18 cellular contexts compared by ENCODE assay signal in the genomic region with DNA sequence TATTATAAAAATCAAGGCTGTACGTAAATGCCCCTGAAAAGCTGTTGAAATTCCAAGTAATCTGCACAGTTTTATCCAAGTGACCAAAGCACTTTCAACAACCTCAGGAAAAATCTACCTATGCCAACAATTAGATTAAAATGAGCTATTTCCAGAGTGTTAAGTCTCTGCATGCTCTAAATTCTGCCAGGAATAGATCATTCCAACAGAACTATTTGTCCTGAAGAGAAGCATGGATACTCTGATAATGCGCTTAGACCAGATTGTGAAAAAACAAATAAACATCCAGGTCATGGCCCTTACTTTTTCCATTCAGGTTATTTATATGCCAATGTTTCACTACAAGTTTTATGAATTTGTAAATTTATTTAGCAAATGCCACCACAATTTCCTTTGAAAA. TPM values are rescaled to one million over a fixed set of nuclear protein-coding genes. Genes with fewer than 3 reads are reported as not detected.
DNase-seq lines count a peak whose midpoint lies in the region; ATAC-seq and TF ChIP-seq lines count a peak whose summit lies in the region.
"Had no signal": no experiment of that assay in that cellular context is flagged by ENCODE, and none has a peak within 500 bp of the region (broad histone marks: within the 10 kb centered on the region; RNA-seq: fewer than 3 reads in every experiment).

No MANE protein-coding gene starts in this region.

- TF ChIP-seq CTCF in breast epithelium (IDR thresholded peaks at IDR 0.05) (no peak), MCF 10A (IDR thresholded peaks at IDR 0.05; ENCODE audit: unreplicated experiment) (no peak), ascending aorta (IDR thresholded peaks at IDR 0.05) (no peak), thoracic aorta (IDR thresholded peaks at IDR 0.05) (no peak), gastroesophageal sphincter (IDR thresholded peaks at IDR 0.05) (no peak)

- H3K4me1 ChIP-seq in breast epithelium (no peaks in the 10 kb centered on the region), ascending aorta (peaks cover 0 to 3% of the 10 kb centered on the region in 2 donors), right cardiac atrium (ENCODE audit: control insufficient read depth, insufficient read depth, low read length) (no peaks in the 10 kb centered on the region), thoracic aorta (ENCODE audit: control insufficient read depth in 1 of 2, low read depth in 2 of 2) (peaks cover 0 to 31% of the 10 kb centered on the region in 2 donors), gastroesophageal sphincter (no peaks in the 10 kb centered on the region)
- H3K4me1 ChIP-seq: A549, Caco-2 had no signal

- TF ChIP-seq POLR2A in breast epithelium (IDR thresholded peaks at IDR 0.05) (no peak), gastroesophageal sphincter (IDR thresholded peaks at IDR 0.05) (no peak)

- BruUV-seq in MCF 10A (replicated peaks; lab: Mats Ljungman, UMichigan): no TSS peak

- H3K36me3 ChIP-seq in breast epithelium (no peaks in the 10 kb centered on the region), ascending aorta (no peaks in the 10 kb centered on the region), thoracic aorta (no peaks in the 10 kb centered on the region), gastroesophageal sphincter (no peaks in the 10 kb centered on the region)

- no peaks in the 10 kb centered on the region for H3K27me3 Mint-ChIP-seq in MCF 10A (ENCODE audit: insufficient read depth, unreplicated experiment)
- no peaks in the 10 kb centered on the region for H3K27me3 Mint-ChIP-seq in activated CD8-positive, alpha-beta memory T cell treated with anti-CD3 and anti-CD28 coated beads, Interleukin-2, amount 10 ng/mL, durations not matched to agents 7 days and 5 days

- DNase-seq in breast epithelium (ENCODE audit: low spot score in 2 of 2) (no peak), MCF 10A (ENCODE audit: unreplicated experiment) (no peak), ascending aorta (ENCODE audit: low spot score in 2 of 2) (no peak), right cardiac atrium (no peak), thoracic aorta (ENCODE audit: low spot score) (no peak)
- no peak for DNase-seq in activated CD8-positive, alpha-beta memory T cell treated with anti-CD3 and anti-CD28 coated beads, Interleukin-2, amount 10 ng/mL, durations not matched to agents 7 days and 5 days
- DNase-seq: AML-193; Caco-2; CD4-positive, alpha-beta T cell; GOT3; H7; HFFc6 had no signal

- no peaks in the 10 kb centered on the region for H3K9me3 ChIP-seq in breast epithelium
- no peaks in the 10 kb centered on the region for H3K9me3 ChIP-seq in ascending aorta
- no peaks in the 10 kb centered on the region for H3K9me3 ChIP-seq in right cardiac atrium (ENCODE audit: control insufficient read depth, low read length)
- H3K9me3 ChIP-seq in thoracic aorta: no peaks in the 10 kb centered on the region
- no peaks in the 10 kb centered on the region for H3K9me3 ChIP-seq in gastroesophageal sphincter
- H3K9me3 ChIP-seq: A549, Caco-2 had no signal

- CTCF ChIA-PET in MCF 10A (lab: Yijun Ruan, JAX): interaction anchor here (0.6 to 0.9 kb wide), 2 partner anchors 9 to 95 kb away, joined by 3 to 4 read pairs; no protein-coding TSS in a partner anchor
- CTCF ChIA-PET in activated CD8-positive, alpha-beta memory T cell treated with anti-CD3 and anti-CD28 coated beads, Interleukin-2, amount 10 ng/mL, durations not matched to agents 7 days and 5 days (lab: Charles Lee): no interaction called here

- H3K4me3 Mint-ChIP-seq in MCF 10A (ENCODE audit: unreplicated experiment): no peak overlapping the region
- H3K4me3 Mint-ChIP-seq in activated CD8-positive, alpha-beta memory T cell treated with anti-CD3 and anti-CD28 coated beads, Interleukin-2, amount 10 ng/mL, durations not matched to agents 7 days and 5 days: no peak overlapping the region
- H3K4me3 Mint-ChIP-seq: CD4-positive, alpha-beta T cell; HFFc6; IgD-negative memory B cell had no signal

- H3K27ac ChIP-seq in breast epithelium (peak overlapping the region; percentile 22 to 66), ascending aorta (peak overlapping the region; percentile 46 to 47), right cardiac atrium (ENCODE audit: low read length) (no peak overlapping the region), thoracic aorta (peak overlapping the region; percentile 25 to 38), gastroesophageal sphincter (no peak overlapping the region)
- H3K27ac ChIP-seq: 22Rv1, A549, C4-2B had no signal

- intact Hi-C loops in breast epithelium (cut with DNase I; ENCODE audit: low total_unique reads) (no loop called here), MCF 10A (cut with micrococcal nuclease) (no loop called here), ascending aorta (cut with DNase I) (loop anchor here (10.0 kb wide), 1 partner anchor 54 kb away; no protein-coding TSS in a partner anchor), right cardiac atrium (cut with DNase I) (no loop called here)

- POLR2A ChIA-PET in MCF 10A (lab: Yijun Ruan, JAX): no interaction called here

- H3K9me3 Mint-ChIP-seq in MCF 10A (ENCODE audit: unreplicated experiment): no peaks in the 10 kb centered on the region
- H3K9me3 Mint-ChIP-seq in activated CD8-positive, alpha-beta memory T cell treated with anti-CD3 and anti-CD28 coated beads, Interleukin-2, amount 10 ng/mL, durations not matched to agents 7 days and 5 days (ENCODE audit: low read depth): no peaks in the 10 kb centered on the region
- H3K9me3 Mint-ChIP-seq: CD4-positive, alpha-beta T cell; HFFc6 had no signal

- H3K36me3 Mint-ChIP-seq in MCF 10A (ENCODE audit: insufficient read depth, unreplicated experiment): no peaks in the 10 kb centered on the region
- no peaks in the 10 kb centered on the region for H3K36me3 Mint-ChIP-seq in activated CD8-positive, alpha-beta memory T cell treated with anti-CD3 and anti-CD28 coated beads, Interleukin-2, amount 10 ng/mL, durations not matched to agents 7 days and 5 days
- H3K36me3 Mint-ChIP-seq: IgD-negative memory B cell had no signal

- ATAC-seq in right cardiac atrium (peak; percentile 45 to 60), thoracic aorta (ENCODE audit: insufficient number of reproducible peaks, low FRiP score, low read depth) (no peak), gastroesophageal sphincter (no peak)
- no peak for ATAC-seq in activated CD8-positive, alpha-beta memory T cell treated with anti-CD3 and anti-CD28 coated beads, Interleukin-2, amount 10 ng/mL, durations not matched to agents 7 days and 5 days
- ATAC-seq: A549, HCT116 had no signal

- no peak for TF ChIP-seq EP300 in gastroesophageal sphincter (IDR thresholded peaks at IDR 0.05)

- H3K4me3 ChIP-seq in breast epithelium (no peak overlapping the region), ascending aorta (no peak overlapping the region), right cardiac atrium (ENCODE audit: low read length) (no peak overlapping the region), thoracic aorta (no peak overlapping the region), gastroesophageal sphincter (no peak overlapping the region)
- H3K4me3 ChIP-seq: A549 had no signal

- H3K27me3 ChIP-seq in breast epithelium (no peaks in the 10 kb centered on the region), ascending aorta (no peaks in the 10 kb centered on the region), right cardiac atrium (ENCODE audit: control insufficient read depth, insufficient read depth) (no peaks in the 10 kb centered on the region), thoracic aorta (replicated peaks; ENCODE audit: insufficient read depth) (no peaks in the 10 kb centered on the region), gastroesophageal sphincter (no peaks in the 10 kb centered on the region)

- H3K4me1 Mint-ChIP-seq in MCF 10A (ENCODE audit: insufficient read depth, unreplicated experiment): peaks cover 5% of the 10 kb centered on the region
- no peaks in the 10 kb centered on the region for H3K4me1 Mint-ChIP-seq in activated CD8-positive, alpha-beta memory T cell treated with anti-CD3 and anti-CD28 coated beads, Interleukin-2, amount 10 ng/mL, durations not matched to agents 7 days and 5 days
- H3K4me1 Mint-ChIP-seq: IgD-negative memory B cell had no signal

- H3K27ac Mint-ChIP-seq in MCF 10A (ENCODE audit: low read depth, unreplicated experiment): no peak overlapping the region
- no peak overlapping the region for H3K27ac Mint-ChIP-seq in activated CD8-positive, alpha-beta memory T cell treated with anti-CD3 and anti-CD28 coated beads, Interleukin-2, amount 10 ng/mL, durations not matched to agents 7 days and 5 days
- H3K27ac Mint-ChIP-seq: CD4-positive, alpha-beta T cell; HFFc6; IgD-negative memory B cell had no signal

- WGBS in right cardiac atrium: 66% methylated on average over 2 of the region's 2 CpGs
- 81 to 97% methylated on average over 2 of the region's 2 CpGs for WGBS in gastroesophageal sphincter (ENCODE audit: low coverage in 1 of 2), 2 donors

RNA-seq across cellular contexts. Expression of a gene that starts 59.1 kb away (rescaled TPM):
- total RNA-seq in breast epithelium: 100 to 1,000 TPM in 2 of 3 donors, 10 to 100 TPM in 1; 29.0 to 384 (median 177) TPM
- total RNA-seq in MCF 10A (2022): 38.3 and 55.1 TPM in 2 replicates
- 69.1 TPM for total RNA-seq in ascending aorta
- total RNA-seq in right cardiac atrium: 10 to 100 TPM; 37.9 to 75.5 (median 44.8) TPM
- 23.5 TPM for polyA plus RNA-seq in right cardiac atrium
- 100 to 1,000 TPM; 126 to 180 TPM for total RNA-seq in thoracic aorta
- total RNA-seq in activated CD8-positive, alpha-beta memory T cell treated with anti-CD3 and anti-CD28 coated beads, Interleukin-2, amount 10 ng/mL, durations not matched to agents 7 days and 5 days: 1 to 10 TPM; 4.9 to 7.5 TPM
- total RNA-seq in gastroesophageal sphincter: 10 to 100 TPM; 18.2 to 61.4 (median 36.4) TPM

Comparison
In these comparisons a context has a peak if more than half of its experiments do, and no peak if none do; other contexts are left out.
1. H3K27ac ChIP-seq: peak in breast epithelium (2 of 2), ascending aorta (2 of 2) and thoracic aorta (2 of 2); none in right cardiac atrium (single experiment) and gastroesophageal sphincter (0 of 4).
2. ATAC-seq: peak in right cardiac atrium (2 of 2); none in thoracic aorta (single experiment), activated CD8-positive, alpha-beta memory T cell treated with anti-CD3 and anti-CD28 coated beads, Interleukin-2, amount 10 ng/mL, durations not matched to agents 7 days and 5 days (single experiment) and gastroesophageal sphincter (single experiment).